In the genomic region with DNA sequence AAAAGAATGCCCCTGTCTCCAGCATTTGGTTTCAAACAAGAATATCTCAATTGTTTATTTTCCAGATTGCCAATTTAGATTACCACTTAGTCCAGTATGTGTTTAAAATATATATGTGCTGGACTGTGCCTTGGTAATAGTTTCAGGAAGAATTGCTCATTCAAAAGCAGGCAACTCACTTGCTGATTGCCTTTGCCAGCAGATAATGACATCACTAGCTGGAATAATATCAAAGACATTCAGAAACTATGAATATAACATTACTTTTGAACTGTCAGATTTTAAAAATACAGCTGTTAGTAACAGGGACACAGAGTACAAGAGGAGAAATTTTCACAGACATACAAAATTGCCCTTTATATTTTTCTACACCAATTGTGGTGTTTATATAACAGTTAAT, we compare ENCODE assay signal across 14 cellular contexts.
DNase-seq lines count a peak whose midpoint lies in the region; TF ChIP-seq lines count a peak whose summit lies in the region.
"Had no signal": no experiment of that assay in that cellular context is flagged by ENCODE, and none has a peak within 500 bp of the region (broad histone marks: within the 10 kb centered on the region; RNA-seq: fewer than 3 reads in every experiment).

No MANE protein-coding gene starts in this region.

- no peak overlapping the region for H3K9ac ChIP-seq in Karpas-422 (ENCODE audit: low read length)

- H3K9me3 ChIP-seq in Karpas-422 (ENCODE audit: low read length), result no peaks in the 10 kb centered on the region
- H3K9me3 ChIP-seq: BE2C, prostate gland had no signal

- H3K9me2 ChIP-seq in Karpas-422 (replicated peaks; ENCODE audit: insufficient read depth, low read length), result no peaks in the 10 kb centered on the region

- no peak overlapping the region for H3K4me3 ChIP-seq in Karpas-422 (ENCODE audit: low read length)
- H3K4me3 ChIP-seq: prostate gland had no signal

- H3K79me2 ChIP-seq in Karpas-422 (ENCODE audit: low read length), result no peaks in the 10 kb centered on the region

- no peak for TF ChIP-seq CTCF in 22Rv1 (IDR thresholded peaks at IDR 0.05)

- H3K4me1 ChIP-seq in Karpas-422 (ENCODE audit: low read length), result no peaks in the 10 kb centered on the region

- intact Hi-C loops in posterior vena cava (cut with DNase I), result no loop called here

- H3K27me3 ChIP-seq in Karpas-422 (ENCODE audit: low read length), result no peaks in the 10 kb centered on the region
- H3K27me3 ChIP-seq: BE2C had no signal

- H3K27ac ChIP-seq in 22Rv1 (peak overlapping the region; percentile 68), Karpas-422 (ENCODE audit: low read length) (no peak overlapping the region)
- H3K27ac ChIP-seq: WERI-Rb-1 had no signal

- DNase-seq in RKO (ENCODE audit: low spot score) (peak; percentile 66), fibroblast of gingiva (ENCODE audit: low read depth) (peak; percentile 40), myocyte (ENCODE audit: low read depth) (peak; percentile 54), LoVo (ENCODE audit: low spot score) (no peak), posterior vena cava (ENCODE audit: low spot score) (no peak), ecto neural progenitor cell (ENCODE audit: low spot score) (no peak), Karpas-422 (no peak)
- DNase-seq: activated T-cell treated with anti-CD3 and anti-CD28 coated beads, Interleukin-2, amount 50 U/mL, for 24 hours; BE2C; NCI-H187 treated with DMSO at 0.1 percent for 48 hours; OCI-M1; WERI-Rb-1 had no signal

- no peaks in the 10 kb centered on the region for H3K36me3 ChIP-seq in Karpas-422 (ENCODE audit: insufficient read depth, low read length)
- H3K36me3 ChIP-seq: prostate gland, WERI-Rb-1 had no signal

- no peak overlapping the region for H3K4me2 ChIP-seq in Karpas-422 (ENCODE audit: low read depth, low read length, poor library complexity, severe bottlenecking)

- no peak overlapping the region for H2AFZ ChIP-seq in Karpas-422 (ENCODE audit: low read length)

- H4K20me1 ChIP-seq in Karpas-422 (ENCODE audit: insufficient read depth, low read depth, low read length), result no peaks in the 10 kb centered on the region

Comparison
In these comparisons a context has a peak if more than half of its experiments do, and no peak if none do; other contexts are left out.
1. DNase-seq: peak in RKO (single experiment), fibroblast of gingiva (single experiment) and myocyte (single experiment); none in LoVo (single experiment), posterior vena cava (single experiment), ecto neural progenitor cell (single experiment) and Karpas-422 (single experiment).